Comparison of ENCODE assay signal across 22 cellular contexts in the genomic region with DNA sequence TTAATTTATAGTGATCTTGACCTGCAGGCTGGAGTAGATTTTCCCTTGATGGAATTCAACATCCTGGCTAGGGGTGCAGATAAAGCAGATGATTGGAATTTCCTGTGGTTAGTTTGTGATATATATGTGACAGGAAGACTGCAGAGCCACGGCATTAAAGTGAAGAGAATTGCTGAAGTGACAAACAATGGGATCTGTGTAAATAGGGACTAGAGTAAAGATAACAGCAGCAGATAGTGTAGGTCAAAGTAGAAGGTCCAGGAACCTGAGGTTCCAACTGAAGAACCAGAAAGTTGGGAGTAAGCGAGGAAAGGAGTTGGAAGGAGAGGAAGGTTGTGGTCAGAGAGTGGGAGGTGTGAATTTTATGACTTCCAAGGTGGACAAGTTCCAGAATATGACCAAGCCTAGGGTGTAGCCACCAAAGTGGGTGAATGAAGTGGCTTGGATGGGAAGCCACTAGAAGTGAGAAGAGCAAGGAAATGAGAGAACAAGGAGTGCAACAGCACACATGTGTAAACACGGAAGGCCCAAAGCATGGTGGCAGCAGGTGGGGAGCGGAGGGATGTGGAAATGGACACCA.
DNase-seq lines count a peak whose midpoint lies in the region; ATAC-seq, FAIRE-seq and TF ChIP-seq lines count a peak whose summit lies in the region.
"Had no signal": no experiment of that assay in that cellular context is flagged by ENCODE, and none has a peak within 500 bp of the region (broad histone marks: within the 10 kb centered on the region; RNA-seq: fewer than 3 reads in every experiment).

No MANE protein-coding gene starts in this region.

- no peak for TF ChIP-seq POLR2A in gastroesophageal sphincter (IDR thresholded peaks at IDR 0.05)

- no peak overlapping the region for H3K9ac ChIP-seq in mesendoderm (ENCODE audit: low read length)
- H3K9ac ChIP-seq: neural progenitor cell, SK-N-SH had no signal

- no peak overlapping the region for H2BK5ac ChIP-seq in mesendoderm (ENCODE audit: low read length)

- WGBS in mesendoderm (ENCODE audit: extremely low coverage, insufficient coverage, low lambda C conversion rate) = no CpG with 5 or more reads among the region's 4 CpGs
- WGBS in gastroesophageal sphincter (ENCODE audit: low coverage in 1 of 2), 2 donors = 73 to 81% methylated on average over 4 of the region's 4 CpGs

- H3K4me3 ChIP-seq in HEK293 (ENCODE audit: low read depth, low read length) = no peak overlapping the region
- no peak overlapping the region for H3K4me3 ChIP-seq in mesendoderm (ENCODE audit: low read length)
- H3K4me3 ChIP-seq in gastroesophageal sphincter = no peak overlapping the region
- H3K4me3 ChIP-seq: HAP-1, lower lobe of right lung, neural progenitor cell, tibial artery had no signal

- H2AK5ac ChIP-seq in mesendoderm (ENCODE audit: low read length) = no peak overlapping the region

- CTCF ChIA-PET in HEK293 (lab: Yijun Ruan, JAX) = no interaction called here

- no peak for TF ChIP-seq EP300 in gastroesophageal sphincter (IDR thresholded peaks at IDR 0.05)

- no peak overlapping the region for H2BK15ac ChIP-seq in mesendoderm (replicated peaks; ENCODE audit: low read depth)

- no peak overlapping the region for H3K18ac ChIP-seq in mesendoderm (ENCODE audit: low read length)

- no peaks in the 10 kb centered on the region for H3K79me2 ChIP-seq in mesendoderm (ENCODE audit: control insufficient read depth, insufficient read depth, low read length)

- H3K36me3 ChIP-seq in HEK293 (ENCODE audit: control insufficient read depth in 2 of 2, insufficient read depth in 1 of 2, low read length in 2 of 2) (no peaks in the 10 kb centered on the region), mesendoderm (ENCODE audit: control insufficient read depth, insufficient read depth, low read length) (no peaks in the 10 kb centered on the region), gastroesophageal sphincter (no peaks in the 10 kb centered on the region)
- H3K36me3 ChIP-seq: HAP-1, lower lobe of right lung, neural progenitor cell, tibial artery had no signal

- H3K4me1 ChIP-seq in HEK293 (ENCODE audit: control insufficient read depth, insufficient read depth, low read length) = no peaks in the 10 kb centered on the region
- no peaks in the 10 kb centered on the region for H3K4me1 ChIP-seq in mesendoderm (ENCODE audit: control insufficient read depth, low read depth, low read length)
- no peaks in the 10 kb centered on the region for H3K4me1 ChIP-seq in gastroesophageal sphincter
- H3K4me1 ChIP-seq: HAP-1, lower lobe of right lung, neural progenitor cell had no signal

- H3K27me3 ChIP-seq in mesendoderm (ENCODE audit: insufficient read depth, low read length, poor library complexity) (no peaks in the 10 kb centered on the region), gastroesophageal sphincter (no peaks in the 10 kb centered on the region)
- H3K27me3 ChIP-seq: neural progenitor cell, tibial artery had no signal

- no peak overlapping the region for H3K23ac ChIP-seq in mesendoderm (ENCODE audit: low read length)

- no peaks in the 10 kb centered on the region for H3K79me1 ChIP-seq in mesendoderm (ENCODE audit: low read length)

- no peak overlapping the region for H2BK120ac ChIP-seq in mesendoderm (ENCODE audit: low read depth, low read length)

- H3K27ac ChIP-seq in HEK293 (ENCODE audit: extremely low read depth, low read depth, low read length) (no peak overlapping the region), mesendoderm (ENCODE audit: low read depth, low read length) (no peak overlapping the region), gastroesophageal sphincter (no peak overlapping the region)
- H3K27ac ChIP-seq: lower lobe of right lung, neural progenitor cell, RWPE1, tibial artery, VCaP had no signal

- no peaks in the 10 kb centered on the region for H3K9me3 ChIP-seq in HEK293 (ENCODE audit: control insufficient read depth, insufficient read depth, low read depth, low read length)
- H3K9me3 ChIP-seq in gastroesophageal sphincter = peaks cover 0 to 4% (median 0%) of the 10 kb centered on the region in 3 donors
- H3K9me3 ChIP-seq: HAP-1, lower lobe of right lung, SK-N-SH, tibial artery had no signal

- DNase-seq in DMS53 (lab: John Stamatoyannopoulos, UW) = peak; percentile 69
- peak; percentile 29 for DNase-seq in RCC 7860 (ENCODE audit: low spot score)
- DNase-seq in mesendoderm = peak; percentile 54
- no peak for DNase-seq in activated naive CD4-positive, alpha-beta T cell treated with Interleukin-2 at 50 U/mL for 16 hours
- no peak for DNase-seq in activated effector memory CD4-positive, alpha-beta T cell treated with anti-CD3 and anti-CD28 coated beads, Interleukin-2, amount 50 U/mL, for 16 hours
- DNase-seq in NCI-H2171 (lab: John Stamatoyannopoulos, UW) = no peak
- DNase-seq: activated CD4-positive, alpha-beta T cell treated with anti-CD3 and anti-CD28 coated beads, Interleukin-2, amount 10 ng/mL, durations not matched to agents 7 days and 5 days; activated naive CD4-positive, alpha-beta T cell treated with anti-CD3 and anti-CD28 coated beads, Interleukin-2, amount 50 U/mL, for 16 hours; amygdala; glutamatergic neuron; kidney; lower lobe of right lung; NCI-H69; SK-N-SH; stimulated activated naive CD8-positive, alpha-beta T cell treated with anti-CD3 and anti-CD28 coated beads, Interleukin-15, amount 100 ng/mL, for 72 hours; tibial artery had no signal

- H3K4ac ChIP-seq in mesendoderm (ENCODE audit: low read depth, low read length) = no peak overlapping the region

- no peak overlapping the region for H3K4me2 ChIP-seq in mesendoderm (ENCODE audit: low read length)
- H3K4me2 ChIP-seq: neural progenitor cell, SK-N-SH had no signal

- no peak for FAIRE-seq in RCC 7860 (lab: Jason Lieb, UNC)
- FAIRE-seq: kidney had no signal

- no peak overlapping the region for H4K5ac ChIP-seq in mesendoderm (ENCODE audit: low read length)

- no peak for ATAC-seq in gastroesophageal sphincter
- ATAC-seq: lower lobe of right lung; stimulated activated naive CD8-positive, alpha-beta T cell treated with anti-CD3 and anti-CD28 coated beads, Interleukin-15, amount 100 ng/mL, for 72 hours had no signal

- H4K8ac ChIP-seq in mesendoderm (ENCODE audit: low read depth, low read length) = no peak overlapping the region

- POLR2A ChIA-PET in HEK293 (lab: Yijun Ruan, JAX) = no interaction called here

- no peak overlapping the region for H3K56ac ChIP-seq in mesendoderm (ENCODE audit: low read length)

- TF ChIP-seq CTCF in HEK293 (tag by site-specific recombination; IDR thresholded peaks at IDR 0.05) (no peak), gastroesophageal sphincter (IDR thresholded peaks at IDR 0.05) (no peak)

TF ChIP-seq in HEK293, 187 proteins besides CTCF, POLR2A, EP300 and RAD21:
- TF ChIP-seq, protein P1, sequence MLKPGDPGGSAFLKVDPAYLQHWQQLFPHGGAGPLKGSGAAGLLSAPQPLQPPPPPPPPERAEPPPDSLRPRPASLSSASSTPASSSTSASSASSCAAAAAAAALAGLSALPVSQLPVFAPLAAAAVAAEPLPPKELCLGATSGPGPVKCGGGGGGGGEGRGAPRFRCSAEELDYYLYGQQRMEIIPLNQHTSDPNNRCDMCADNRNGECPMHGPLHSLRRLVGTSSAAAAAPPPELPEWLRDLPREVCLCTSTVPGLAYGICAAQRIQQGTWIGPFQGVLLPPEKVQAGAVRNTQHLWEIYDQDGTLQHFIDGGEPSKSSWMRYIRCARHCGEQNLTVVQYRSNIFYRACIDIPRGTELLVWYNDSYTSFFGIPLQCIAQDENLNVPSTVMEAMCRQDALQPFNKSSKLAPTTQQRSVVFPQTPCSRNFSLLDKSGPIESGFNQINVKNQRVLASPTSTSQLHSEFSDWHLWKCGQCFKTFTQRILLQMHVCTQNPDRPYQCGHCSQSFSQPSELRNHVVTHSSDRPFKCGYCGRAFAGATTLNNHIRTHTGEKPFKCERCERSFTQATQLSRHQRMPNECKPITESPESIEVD (tag by site-specific recombination; IDR thresholded peaks at IDR 0.05) = no peak
- no peak for TF ChIP-seq ZBTB21 (tag by site-specific recombination; IDR thresholded peaks at IDR 0.05)
- TF ChIP-seq, protein P2, sequence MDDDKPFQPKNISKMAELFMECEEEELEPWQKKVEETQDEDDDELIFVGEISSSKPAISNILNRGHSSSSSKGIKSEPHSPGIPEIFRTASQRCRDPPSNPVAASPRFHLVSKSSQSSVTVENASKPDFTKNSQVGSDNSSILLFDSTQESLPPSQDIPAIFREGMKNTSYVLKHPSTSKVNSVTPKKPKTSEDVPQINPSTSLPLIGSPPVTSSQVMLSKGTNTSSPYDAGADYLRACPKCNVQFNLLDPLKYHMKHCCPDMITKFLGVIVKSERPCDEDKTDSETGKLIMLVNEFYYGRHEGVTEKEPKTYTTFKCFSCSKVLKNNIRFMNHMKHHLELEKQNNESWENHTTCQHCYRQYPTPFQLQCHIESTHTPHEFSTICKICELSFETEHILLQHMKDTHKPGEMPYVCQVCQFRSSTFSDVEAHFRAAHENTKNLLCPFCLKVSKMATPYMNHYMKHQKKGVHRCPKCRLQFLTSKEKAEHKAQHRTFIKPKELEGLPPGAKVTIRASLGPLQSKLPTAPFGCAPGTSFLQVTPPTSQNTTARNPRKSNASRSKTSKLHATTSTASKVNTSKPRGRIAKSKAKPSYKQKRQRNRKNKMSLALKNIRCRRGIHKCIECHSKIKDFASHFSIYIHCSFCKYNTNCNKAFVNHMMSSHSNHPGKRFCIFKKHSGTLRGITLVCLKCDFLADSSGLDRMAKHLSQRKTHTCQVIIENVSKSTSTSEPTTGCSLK (tag by site-specific recombination; IDR thresholded peaks at IDR 0.05) = no peak
- TF ChIP-seq GLIS2 (tag by site-specific recombination; IDR thresholded peaks at IDR 0.05) = no peak
- TF ChIP-seq ZFHX2 (tag by site-specific recombination; conservative IDR thresholded peaks at IDR 0.05) = 0 out of 2 replicates have a peak, but pooled peaks have one; percentile 36

Comparison
In these comparisons a context has a peak if more than half of its experiments do, and no peak if none do; other contexts are left out.
1. DNase-seq: peak in DMS53 (single experiment), RCC 7860 (single experiment) and mesendoderm (single experiment); none in activated naive CD4-positive, alpha-beta T cell treated with Interleukin-2 at 50 U/mL for 16 hours (single experiment), activated effector memory CD4-positive, alpha-beta T cell treated with anti-CD3 and anti-CD28 coated beads, Interleukin-2, amount 50 U/mL, for 16 hours (single experiment) and NCI-H2171 (single experiment).